ENCODE assay signal across 18 cellular contexts in the genomic region with DNA sequence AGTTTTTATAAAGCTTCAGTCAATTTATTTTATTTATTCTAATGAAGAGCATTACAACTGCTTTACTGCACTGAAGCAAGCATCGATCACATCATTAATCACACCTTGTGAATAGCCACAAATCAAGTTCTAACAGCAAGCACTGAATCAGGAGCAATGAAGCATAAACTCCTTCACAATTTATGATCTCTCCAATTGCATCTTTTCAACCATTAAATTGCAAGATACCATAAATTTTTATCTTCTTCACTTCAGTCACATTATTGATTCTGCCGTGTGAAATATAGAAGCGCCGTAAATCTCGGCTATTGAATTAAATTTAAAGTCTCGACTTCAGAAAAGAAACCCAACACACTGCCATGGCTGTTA.
DNase-seq lines count a peak whose midpoint lies in the region; ATAC-seq and TF ChIP-seq lines count a peak whose summit lies in the region.
"Had no signal": no experiment of that assay in that cellular context is flagged by ENCODE, and none has a peak within 500 bp of the region (broad histone marks: within the 10 kb centered on the region; RNA-seq: fewer than 3 reads in every experiment).

No MANE protein-coding gene starts in this region.

- H3K36me3 ChIP-seq in Panc1 (ENCODE audit: control insufficient read depth, insufficient read depth, low read length) (no peaks in the 10 kb centered on the region), stomach (no peaks in the 10 kb centered on the region)
- H3K36me3 ChIP-seq: BLaER1 treated with 17β-estradiol and CSF1 and Interleukin-3, amounts not matched to agents 10 nM and 100 nM had no signal

- H3K27me3 ChIP-seq in Panc1 (ENCODE audit: control insufficient read depth, insufficient read depth, low read length) (no peaks in the 10 kb centered on the region), stomach (no peaks in the 10 kb centered on the region)
- H3K27me3 ChIP-seq: BLaER1 treated with 17β-estradiol and CSF1 and Interleukin-3, amounts not matched to agents 10 nM and 100 nM had no signal

- TF ChIP-seq CTCF in Panc1 (IDR thresholded peaks at IDR 0.05) (no peak), stomach (IDR thresholded peaks at IDR 0.05) (no peak)

- in situ Hi-C loops in Panc1 (cut with HindIII; ENCODE audit: low pct_unique_long_range_greater_than_20kb, low sequenced_read_pairs) = no loop called here

- WGBS in stomach, 5 donors = 88 to 96% (median 93%) methylated on average over 6 of the region's 6 CpGs

- no peaks in the 10 kb centered on the region for H3K36me3 Mint-ChIP-seq in T-helper 2 cell treated with Interferon-gamma antibody and Interleukin-4, amounts not matched to agents 5 μg/mL and 100 μg/mL, for 36 hours (ENCODE audit: low read depth)

- peak overlapping the region; percentile 82 for H3K27ac ChIP-seq in Panc1 (ENCODE audit: low read length)
- H3K27ac ChIP-seq in stomach = peak overlapping the region in 3 of 5 donors; percentile 40 to 67 (median 53)
- H3K27ac ChIP-seq: 22Rv1; BLaER1 treated with 17β-estradiol and CSF1 and Interleukin-3, amounts not matched to agents 10 nM and 100 nM; SK-N-MC had no signal

- H3K4me1 ChIP-seq in Panc1 (ENCODE audit: control insufficient read depth, insufficient read depth, low read length) (peaks cover 28% of the 10 kb centered on the region), stomach (peaks cover 6 to 33% (median 22%) of the 10 kb centered on the region in 4 donors)
- H3K4me1 ChIP-seq: BLaER1 treated with 17β-estradiol and CSF1 and Interleukin-3, amounts not matched to agents 10 nM and 100 nM had no signal

- intact Hi-C loops in Panc1 (cut with micrococcal nuclease; ENCODE audit: unreplicated experiment) = no loop called here
- intact Hi-C loops in stomach (cut with DNase I; ENCODE audit: low total_unique reads) = no loop called here

- TF ChIP-seq EP300 in stomach (IDR thresholded peaks at IDR 0.05) = no peak

- H3K9me3 Mint-ChIP-seq in T-helper 2 cell treated with Interferon-gamma antibody and Interleukin-4, amounts not matched to agents 5 μg/mL and 100 μg/mL, for 36 hours = no peaks in the 10 kb centered on the region
- H3K9me3 Mint-ChIP-seq: effector memory CD8-positive, alpha-beta T cell had no signal

- peaks cover 6% of the 10 kb centered on the region; the same call in 1 of the 2 replicates for H3K9me3 ChIP-seq in Panc1 (ENCODE audit: control insufficient read depth, insufficient read depth, low read depth, low read length)
- no peaks in the 10 kb centered on the region for H3K9me3 ChIP-seq in stomach
- H3K9me3 ChIP-seq: BLaER1 treated with 17β-estradiol and CSF1 and Interleukin-3, amounts not matched to agents 10 nM and 100 nM; mucosa of descending colon had no signal

- CTCF ChIA-PET in Panc1 (lab: Charles Lee) = no interaction called here

- ATAC-seq in Panc1 (no peak), HG02759 (IDR thresholded peaks at IDR 0.05; ENCODE audit: unreplicated experiment) (no peak), GM18517 (IDR thresholded peaks at IDR 0.05; ENCODE audit: unreplicated experiment) (no peak)
- ATAC-seq: activated CD4-positive, alpha-beta T cell treated with anti-CD3 and anti-CD28 coated beads for 36 hours; effector memory CD8-positive, alpha-beta T cell had no signal

- TF ChIP-seq POLR2A in stomach (IDR thresholded peaks at IDR 0.05) = no peak

- no peaks in the 10 kb centered on the region for H3K4me1 Mint-ChIP-seq in T-helper 2 cell treated with Interferon-gamma antibody and Interleukin-4, amounts not matched to agents 5 μg/mL and 100 μg/mL, for 36 hours (ENCODE audit: low read depth)
- H3K4me1 Mint-ChIP-seq: activated CD4-positive, alpha-beta T cell treated with anti-CD3 and anti-CD28 coated beads for 36 hours had no signal

- H3K27ac Mint-ChIP-seq in T-helper 2 cell treated with Interferon-gamma antibody and Interleukin-4, amounts not matched to agents 5 μg/mL and 100 μg/mL, for 36 hours = no peak overlapping the region
- H3K27ac Mint-ChIP-seq: activated CD4-positive, alpha-beta T cell treated with anti-CD3 and anti-CD28 coated beads for 36 hours; effector memory CD8-positive, alpha-beta T cell had no signal

- no TSS peak for BruUV-seq in Panc1 (replicated peaks; lab: Mats Ljungman, UMichigan)

- no peaks in the 10 kb centered on the region for H3K27me3 Mint-ChIP-seq in T-helper 2 cell treated with Interferon-gamma antibody and Interleukin-4, amounts not matched to agents 5 μg/mL and 100 μg/mL, for 36 hours (ENCODE audit: low read depth)

- no peak overlapping the region for H3K4me3 Mint-ChIP-seq in T-helper 2 cell treated with Interferon-gamma antibody and Interleukin-4, amounts not matched to agents 5 μg/mL and 100 μg/mL, for 36 hours
- H3K4me3 Mint-ChIP-seq: activated CD4-positive, alpha-beta T cell treated with anti-CD3 and anti-CD28 coated beads for 36 hours; effector memory CD8-positive, alpha-beta T cell had no signal

- DNase-seq in NCI-H1092 treated with DMSO at 0.1 percent for 48 hours (lab: John Stamatoyannopoulos, UW) = peak; percentile 8
- DNase-seq in NCI-H1092 (lab: John Stamatoyannopoulos, UW) = no peak
- no peak for DNase-seq in Panc1 (ENCODE audit: low read depth, low spot score)
- peak; percentile 18 for DNase-seq in kidney glomerular epithelial cell (lab: John Stamatoyannopoulos, UW)
- DNase-seq in stomach = no peak
- no peak for DNase-seq in T-helper 2 cell treated with Interferon-gamma antibody and Interleukin-4, amounts not matched to agents 5 μg/mL and 100 μg/mL, for 36 hours (ENCODE audit: low spot score)
- DNase-seq: activated CD4-positive, alpha-beta T cell treated with anti-CD3 and anti-CD28 coated beads for 36 hours; activated effector memory CD4-positive, alpha-beta T cell treated with Interleukin-2 at 50 U/mL for 16 hours; effector memory CD8-positive, alpha-beta T cell; mucosa of descending colon; NCI-H1436 treated with DMSO at 0.1 percent for 48 hours; NCI-H524 treated with DMSO at 0.1 percent for 48 hours; stimulated activated CD4-positive, alpha-beta T cell treated with anti-CD3 and anti-CD28 coated beads, Interleukin-4, amount 100 ng/mL, for 24 hours had no signal

- H3K4me3 ChIP-seq in Panc1 (ENCODE audit: low read depth in 2 of 2, low read length in 2 of 2) = no peak overlapping the region
- H3K4me3 ChIP-seq in stomach = no peak overlapping the region
- H3K4me3 ChIP-seq: BLaER1 treated with 17β-estradiol and CSF1 and Interleukin-3, amounts not matched to agents 10 nM and 100 nM; mucosa of descending colon; SK-N-MC had no signal

- POLR2A ChIA-PET in Panc1 (lab: Charles Lee) = no interaction called here

Comparison
In these comparisons a context has a peak if more than half of its experiments do, and no peak if none do; other contexts are left out.
1. DNase-seq: peak in NCI-H1092 treated with DMSO at 0.1 percent for 48 hours (single experiment) and kidney glomerular epithelial cell (single experiment); none in NCI-H1092 (single experiment), Panc1 (single experiment), stomach (single experiment) and T-helper 2 cell treated with Interferon-gamma antibody and Interleukin-4, amounts not matched to agents 5 μg/mL and 100 μg/mL, for 36 hours (single experiment).